In the genomic region with DNA sequence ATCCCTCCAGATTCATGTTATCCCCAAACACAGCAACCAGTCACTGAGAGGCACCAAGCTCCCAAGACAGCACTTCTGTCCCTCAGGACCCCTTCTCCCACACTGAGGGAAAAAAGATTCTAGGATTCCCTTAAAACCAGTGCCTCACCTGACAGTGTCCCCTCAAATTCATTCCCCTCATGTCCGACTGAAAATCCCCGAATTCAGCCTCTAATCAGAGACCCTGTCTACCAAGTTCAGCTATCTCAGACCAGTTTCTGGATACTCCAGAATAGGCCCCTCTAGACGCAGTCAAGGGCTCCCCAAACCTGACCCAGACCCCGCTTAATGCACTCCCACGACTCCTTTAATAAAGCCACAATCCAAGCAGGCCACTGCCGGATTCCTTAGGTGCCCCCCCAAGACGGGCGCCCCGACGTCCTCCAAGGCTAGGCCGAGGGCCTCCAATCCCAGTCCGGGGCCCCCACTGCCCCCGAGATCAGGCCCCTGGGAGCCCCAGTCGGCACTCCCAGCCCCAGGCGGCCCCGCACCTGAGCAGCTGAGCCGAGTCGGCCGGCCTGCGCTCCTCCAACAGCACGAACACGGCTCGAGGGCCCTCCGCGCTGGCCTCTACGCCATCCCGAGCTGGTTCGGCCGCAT, we compare ENCODE assay signal across 6 cellular contexts. TPM values are rescaled to one million over a fixed set of nuclear protein-coding genes. Genes with fewer than 3 reads are reported as not detected.
DNase-seq lines count a peak whose midpoint lies in the region; ATAC-seq and TF ChIP-seq lines count a peak whose summit lies in the region.

No MANE protein-coding gene starts in this region.

- peak overlapping the region; percentile 77 for H3K4me3 ChIP-seq in neural cell (ENCODE audit: low read length)

- no peak for TF ChIP-seq EP300 in neural cell (conservative IDR thresholded peaks at IDR 0.05; ENCODE audit: poor library complexity, severe bottlenecking)

- no peak for TF ChIP-seq CTCF in brain (conservative IDR thresholded peaks at IDR 0.05)
- TF ChIP-seq CTCF in neural cell (IDR thresholded peaks at IDR 0.05; ENCODE audit: poor library complexity, severe bottlenecking) = no peak

- no peak overlapping the region for H2AFZ ChIP-seq in neural cell (ENCODE audit: low read depth, low read length)

- peak overlapping the region; percentile 51 for H3K4me2 ChIP-seq in neural cell (ENCODE audit: low read length)

- no peak for TF ChIP-seq RAD21 in neural cell (conservative IDR thresholded peaks at IDR 0.05)

- H3K9me3 Mint-ChIP-seq in T-helper 2 cell treated with Interferon-gamma antibody and Interleukin-4, amounts not matched to agents 5 μg/mL and 100 μg/mL, for 36 hours = no peaks in the 10 kb centered on the region
- H3K9me3 Mint-ChIP-seq in brain = peaks cover 0 to 12% (median 0%) of the 10 kb centered on the region in 5 experiments

- no peaks in the 10 kb centered on the region for H4K20me1 ChIP-seq in neural cell (ENCODE audit: insufficient read depth)

- no peaks in the 10 kb centered on the region for H3K9me3 ChIP-seq in neural cell (ENCODE audit: low read length)

- H3K27ac Mint-ChIP-seq in T-helper 2 cell treated with Interferon-gamma antibody and Interleukin-4, amounts not matched to agents 5 μg/mL and 100 μg/mL, for 36 hours = peak overlapping the region; percentile 95
- H3K27ac Mint-ChIP-seq in brain = peak overlapping the region; percentile 98 to 99 (median 99)

- peaks cover 28% of the 10 kb centered on the region for H3K4me1 Mint-ChIP-seq in T-helper 2 cell treated with Interferon-gamma antibody and Interleukin-4, amounts not matched to agents 5 μg/mL and 100 μg/mL, for 36 hours (ENCODE audit: low read depth)
- H3K4me1 Mint-ChIP-seq in brain = peaks cover 47% of the 10 kb centered on the region

- no peak for DNase-seq in T-helper 2 cell treated with Interferon-gamma antibody and Interleukin-4, amounts not matched to agents 5 μg/mL and 100 μg/mL, for 36 hours (ENCODE audit: low spot score)
- DNase-seq in T-helper 2 cell (no peak), posterior vena cava (ENCODE audit: low spot score) (no peak)

- no peaks in the 10 kb centered on the region for H3K27me3 ChIP-seq in neural cell (ENCODE audit: insufficient read depth, low read depth, low read length)

- intact Hi-C loops in posterior vena cava (cut with DNase I) = no loop called here

- H3K27ac ChIP-seq in neural cell (ENCODE audit: low read length) = peak overlapping the region; percentile 74

- peaks cover 16% of the 10 kb centered on the region for H3K36me3 Mint-ChIP-seq in T-helper 2 cell treated with Interferon-gamma antibody and Interleukin-4, amounts not matched to agents 5 μg/mL and 100 μg/mL, for 36 hours (ENCODE audit: low read depth)
- peaks cover 26% of the 10 kb centered on the region for H3K36me3 Mint-ChIP-seq in brain

- peaks cover 6% of the 10 kb centered on the region for H3K79me2 ChIP-seq in neural cell (replicated peaks; ENCODE audit: insufficient read depth, low read length)

- peak overlapping the region; percentile 79 for H3K9ac ChIP-seq in neural cell (ENCODE audit: low read length)

- no peak for ATAC-seq in GM18519 (IDR thresholded peaks at IDR 0.05; ENCODE audit: low FRiP score, unreplicated experiment)

- H3K4me3 Mint-ChIP-seq in T-helper 2 cell treated with Interferon-gamma antibody and Interleukin-4, amounts not matched to agents 5 μg/mL and 100 μg/mL, for 36 hours = peak overlapping the region; percentile 94
- H3K4me3 Mint-ChIP-seq in brain = peak overlapping the region; percentile 95 to 99 (median 97)

- H3K36me3 ChIP-seq in neural cell (ENCODE audit: insufficient read depth, low read length) = no peaks in the 10 kb centered on the region

- no peaks in the 10 kb centered on the region for H3F3A ChIP-seq in neural cell (ENCODE audit: insufficient read depth, low read length, poor library complexity, severe bottlenecking)

- H3K9me2 ChIP-seq in neural cell (ENCODE audit: insufficient read depth, low read length) = no peaks in the 10 kb centered on the region

- no peaks in the 10 kb centered on the region for H3K27me3 Mint-ChIP-seq in T-helper 2 cell treated with Interferon-gamma antibody and Interleukin-4, amounts not matched to agents 5 μg/mL and 100 μg/mL, for 36 hours (ENCODE audit: low read depth)
- H3K27me3 Mint-ChIP-seq in brain = peaks cover 9% of the 10 kb centered on the region

TF ChIP-seq in neural cell, 6 proteins besides CTCF, POLR2A, EP300 and RAD21:
- TF ChIP-seq EZH2 (IDR thresholded peaks at IDR 0.05; ENCODE audit: borderline replicate concordance, insufficient read depth, low read length, poor library complexity, severe bottlenecking) (no peak), SMC3 (conservative IDR thresholded peaks at IDR 0.05; ENCODE audit: poor library complexity) (no peak), TAF1 (IDR thresholded peaks at IDR 0.05; ENCODE audit: low read depth) (no peak), MXI1 (conservative IDR thresholded peaks at IDR 0.05; ENCODE audit: poor library complexity, severe bottlenecking) (no peak), POLR2AphosphoS5 (IDR thresholded peaks at IDR 0.05) (no peak)
- TF ChIP-seq, protein P1, sequence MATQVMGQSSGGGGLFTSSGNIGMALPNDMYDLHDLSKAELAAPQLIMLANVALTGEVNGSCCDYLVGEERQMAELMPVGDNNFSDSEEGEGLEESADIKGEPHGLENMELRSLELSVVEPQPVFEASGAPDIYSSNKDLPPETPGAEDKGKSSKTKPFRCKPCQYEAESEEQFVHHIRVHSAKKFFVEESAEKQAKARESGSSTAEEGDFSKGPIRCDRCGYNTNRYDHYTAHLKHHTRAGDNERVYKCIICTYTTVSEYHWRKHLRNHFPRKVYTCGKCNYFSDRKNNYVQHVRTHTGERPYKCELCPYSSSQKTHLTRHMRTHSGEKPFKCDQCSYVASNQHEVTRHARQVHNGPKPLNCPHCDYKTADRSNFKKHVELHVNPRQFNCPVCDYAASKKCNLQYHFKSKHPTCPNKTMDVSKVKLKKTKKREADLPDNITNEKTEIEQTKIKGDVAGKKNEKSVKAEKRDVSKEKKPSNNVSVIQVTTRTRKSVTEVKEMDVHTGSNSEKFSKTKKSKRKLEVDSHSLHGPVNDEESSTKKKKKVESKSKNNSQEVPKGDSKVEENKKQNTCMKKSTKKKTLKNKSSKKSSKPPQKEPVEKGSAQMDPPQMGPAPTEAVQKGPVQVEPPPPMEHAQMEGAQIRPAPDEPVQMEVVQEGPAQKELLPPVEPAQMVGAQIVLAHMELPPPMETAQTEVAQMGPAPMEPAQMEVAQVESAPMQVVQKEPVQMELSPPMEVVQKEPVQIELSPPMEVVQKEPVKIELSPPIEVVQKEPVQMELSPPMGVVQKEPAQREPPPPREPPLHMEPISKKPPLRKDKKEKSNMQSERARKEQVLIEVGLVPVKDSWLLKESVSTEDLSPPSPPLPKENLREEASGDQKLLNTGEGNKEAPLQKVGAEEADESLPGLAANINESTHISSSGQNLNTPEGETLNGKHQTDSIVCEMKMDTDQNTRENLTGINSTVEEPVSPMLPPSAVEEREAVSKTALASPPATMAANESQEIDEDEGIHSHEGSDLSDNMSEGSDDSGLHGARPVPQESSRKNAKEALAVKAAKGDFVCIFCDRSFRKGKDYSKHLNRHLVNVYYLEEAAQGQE (IDR thresholded peaks at IDR 0.05; ENCODE audit: borderline replicate concordance) = no peak
TF ChIP-seq in neural cell: peak in this region for 0.

RNA-seq across cellular contexts. Expression of a gene that starts 0.5 kb away (rescaled TPM):
- 45.7 TPM for polyA plus RNA-seq in brain (ENCODE audit: insufficient read depth, low read depth, low replicate concordance)
- 8.9 and 17.9 TPM in 2 replicates for polyA plus RNA-seq in neural cell
- 16.2 and 16.8 TPM in 2 replicates for polyA minus RNA-seq in neural cell
- 10 to 100 TPM; 46.4 to 52.6 TPM for total RNA-seq in posterior vena cava

RNA-seq across cellular contexts. Expression of a gene that starts 16.1 kb away (rescaled TPM):
- polyA plus RNA-seq in brain (ENCODE audit: insufficient read depth, low read depth, low replicate concordance) (6.9 TPM), neural cell (2.8 and 3.1 TPM in 2 replicates)
- polyA minus RNA-seq in neural cell = 2.9 and 4.9 TPM in 2 replicates
- 1 to 10 TPM; 3.0 to 4.1 TPM for total RNA-seq in posterior vena cava

RNA-seq across cellular contexts. Expression of a gene that starts 31.1 kb away (rescaled TPM):
- polyA plus RNA-seq in brain (ENCODE audit: insufficient read depth, low read depth, low replicate concordance) = 167 TPM
- polyA plus RNA-seq in neural cell = 7.3 and 10.8 TPM in 2 replicates
- polyA minus RNA-seq in neural cell = 13.4 and 13.8 TPM in 2 replicates
- 10 to 100 TPM; 36.4 to 42.6 TPM for total RNA-seq in posterior vena cava

RNA-seq across cellular contexts. Expression of a gene that starts 37.0 kb away (rescaled TPM):
- polyA plus RNA-seq in brain (ENCODE audit: insufficient read depth, low read depth, low replicate concordance) = 67.6 TPM
- 26.5 and 29.5 TPM in 2 replicates for polyA plus RNA-seq in neural cell
- polyA minus RNA-seq in neural cell = 17.4 and 19.5 TPM in 2 replicates
- total RNA-seq in posterior vena cava = 10 to 100 TPM; 49.8 to 51.9 TPM

RNA-seq across cellular contexts. Expression of a gene that starts 40.6 kb away (rescaled TPM):
- 51.1 TPM for polyA plus RNA-seq in brain (ENCODE audit: insufficient read depth, low read depth, low replicate concordance)
- polyA plus RNA-seq in neural cell = 134 and 138 TPM in 2 replicates
- 60.4 and 62.6 TPM in 2 replicates for polyA minus RNA-seq in neural cell
- total RNA-seq in posterior vena cava = 10 to 100 TPM; 27.6 to 31.6 TPM

Comparison
In these comparisons a context has a peak if more than half of its experiments do, and no peak if none do; other contexts are left out.
1. RNA of a gene that starts 31.1 kb away (polyA plus RNA-seq): 167 TPM in brain (single experiment); 7.3 to 10.8 TPM in neural cell; every median in the first group is over 10 times any median in the second.